Comparison of ENCODE assay signal across 1 cellular context in genomic region chr1:40380817-40381216, GRCh38.
TF ChIP-seq lines count a peak whose summit lies in the region.

No MANE protein-coding gene starts in this region.

TF ChIP-seq in GM23338, 12 proteins besides CTCF, POLR2A, EP300 and RAD21 (continued from another document):
- no peak for TF ChIP-seq REST (IDR thresholded peaks at IDR 0.05; ENCODE audit: unreplicated experiment)
- TF ChIP-seq ZNF331 (CRISPR knock-in tag; IDR thresholded peaks at IDR 0.05; ENCODE audit: low read depth), result no peak
- TF ChIP-seq CREB1 (CRISPR knock-in tag; IDR thresholded peaks at IDR 0.05; ENCODE audit: low read depth), result no peak
- no peak for TF ChIP-seq EZH2 (IDR thresholded peaks at IDR 0.05; ENCODE audit: low read depth, unreplicated experiment)
- TF ChIP-seq ZNF114 (CRISPR knock-in tag; IDR thresholded peaks at IDR 0.05), result no peak
- TF ChIP-seq ETS1 (IDR thresholded peaks at IDR 0.05), result no peak
- no peak for TF ChIP-seq JUNB (IDR thresholded peaks at IDR 0.05; ENCODE audit: unreplicated experiment)
- TF ChIP-seq NANOG (IDR thresholded peaks at IDR 0.05; ENCODE audit: borderline replicate concordance), result no peak
- no peak for TF ChIP-seq EZH2phosphoT487 (IDR thresholded peaks at IDR 0.05; ENCODE audit: unreplicated experiment)
- no peak for TF ChIP-seq ZNF462 (CRISPR knock-in tag; IDR thresholded peaks at IDR 0.05)
- TF ChIP-seq STAT1 (IDR thresholded peaks at IDR 0.05; ENCODE audit: unreplicated experiment), result no peak
